Comparison of ENCODE assay signal across 1 cellular context in the genomic region with DNA sequence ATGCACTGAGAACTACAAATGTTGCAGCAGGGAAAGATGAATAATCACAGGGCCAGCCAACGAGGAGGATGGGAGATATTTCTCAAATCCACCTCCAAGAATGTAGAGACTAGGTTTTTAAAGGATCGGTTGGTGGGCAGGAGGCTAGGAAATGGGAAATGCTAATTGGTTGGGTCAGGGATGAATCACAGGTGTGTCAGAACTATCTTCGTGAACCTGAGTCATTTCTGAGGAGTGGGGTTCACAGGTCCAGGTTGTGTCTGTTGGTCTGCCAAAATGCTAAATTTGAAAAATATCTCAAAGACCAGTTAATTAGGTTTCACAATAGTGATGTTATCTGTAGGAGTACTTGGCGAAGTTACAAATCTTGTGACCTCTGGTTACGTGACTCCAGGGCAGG.
TF ChIP-seq lines count a peak whose summit lies in the region.

No MANE protein-coding gene starts in this region.

TF ChIP-seq in HepG2, 621 proteins besides CTCF, POLR2A, EP300 and RAD21:
- TF ChIP-seq, protein P1, sequence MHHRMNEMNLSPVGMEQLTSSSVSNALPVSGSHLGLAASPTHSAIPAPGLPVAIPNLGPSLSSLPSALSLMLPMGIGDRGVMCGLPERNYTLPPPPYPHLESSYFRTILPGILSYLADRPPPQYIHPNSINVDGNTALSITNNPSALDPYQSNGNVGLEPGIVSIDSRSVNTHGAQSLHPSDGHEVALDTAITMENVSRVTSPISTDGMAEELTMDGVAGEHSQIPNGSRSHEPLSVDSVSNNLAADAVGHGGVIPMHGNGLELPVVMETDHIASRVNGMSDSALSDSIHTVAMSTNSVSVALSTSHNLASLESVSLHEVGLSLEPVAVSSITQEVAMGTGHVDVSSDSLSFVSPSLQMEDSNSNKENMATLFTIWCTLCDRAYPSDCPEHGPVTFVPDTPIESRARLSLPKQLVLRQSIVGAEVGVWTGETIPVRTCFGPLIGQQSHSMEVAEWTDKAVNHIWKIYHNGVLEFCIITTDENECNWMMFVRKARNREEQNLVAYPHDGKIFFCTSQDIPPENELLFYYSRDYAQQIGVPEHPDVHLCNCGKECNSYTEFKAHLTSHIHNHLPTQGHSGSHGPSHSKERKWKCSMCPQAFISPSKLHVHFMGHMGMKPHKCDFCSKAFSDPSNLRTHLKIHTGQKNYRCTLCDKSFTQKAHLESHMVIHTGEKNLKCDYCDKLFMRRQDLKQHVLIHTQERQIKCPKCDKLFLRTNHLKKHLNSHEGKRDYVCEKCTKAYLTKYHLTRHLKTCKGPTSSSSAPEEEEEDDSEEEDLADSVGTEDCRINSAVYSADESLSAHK (CRISPR knock-in tag; IDR thresholded peaks at IDR 0.05; ENCODE audit: borderline replicate concordance) = no peak
- peak; percentile 92 for TF ChIP-seq ZNF441 (CRISPR knock-in tag; IDR thresholded peaks at IDR 0.05; ENCODE audit: borderline replicate concordance)
